1 cellular context compared by ENCODE assay signal in the genomic region with DNA sequence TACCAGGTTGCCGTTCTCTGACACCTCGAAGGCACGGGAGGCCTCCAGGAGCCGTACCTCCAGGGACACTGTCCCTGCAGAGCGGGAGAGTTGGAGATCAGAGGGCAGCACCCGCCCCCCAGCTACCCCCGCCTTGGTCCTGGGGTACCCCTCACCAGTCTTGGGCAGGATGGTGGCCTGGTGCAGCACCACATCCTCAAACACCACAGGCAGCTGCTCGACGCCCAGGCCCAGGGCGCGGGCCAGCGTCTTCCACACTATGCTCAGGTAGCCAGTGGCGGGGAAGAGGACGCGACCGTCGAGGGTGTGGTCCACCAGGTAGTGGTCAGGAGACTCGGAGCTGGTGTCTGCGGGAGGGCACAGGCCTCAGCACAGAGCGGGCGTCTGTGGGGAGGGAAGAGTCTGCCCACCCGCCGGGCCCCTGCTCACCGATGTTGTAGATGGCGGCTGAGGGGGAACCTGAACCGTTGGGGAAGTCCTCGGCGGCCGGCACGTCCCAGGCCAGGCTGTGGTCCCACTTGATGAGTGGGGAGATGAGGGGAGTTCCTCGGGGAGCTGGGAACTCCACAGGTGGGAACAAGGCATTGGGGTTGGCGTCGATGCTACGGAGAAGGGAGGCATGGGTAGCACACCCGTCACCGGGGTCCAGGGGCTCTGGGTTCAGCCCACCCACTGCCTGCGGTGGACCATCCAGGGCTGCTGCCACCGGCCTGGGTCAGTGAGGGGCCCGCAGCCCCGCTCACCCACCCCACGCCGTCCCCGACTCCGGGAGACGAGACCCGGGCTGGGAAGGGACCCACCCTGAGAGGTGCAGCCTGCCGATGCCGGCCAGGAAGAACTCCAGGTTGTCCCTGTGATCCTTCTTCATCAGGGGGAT.
TF ChIP-seq lines count a peak whose summit lies in the region.

No MANE protein-coding gene starts in this region.

TF ChIP-seq in HCT116, 20 proteins besides CTCF, POLR2A, EP300 and RAD21:
- no peak for TF ChIP-seq SP1 (IDR thresholded peaks at IDR 0.05; ENCODE audit: low read depth)
- no peak for TF ChIP-seq ZFX (IDR thresholded peaks at IDR 0.05)
- TF ChIP-seq, protein P1, sequence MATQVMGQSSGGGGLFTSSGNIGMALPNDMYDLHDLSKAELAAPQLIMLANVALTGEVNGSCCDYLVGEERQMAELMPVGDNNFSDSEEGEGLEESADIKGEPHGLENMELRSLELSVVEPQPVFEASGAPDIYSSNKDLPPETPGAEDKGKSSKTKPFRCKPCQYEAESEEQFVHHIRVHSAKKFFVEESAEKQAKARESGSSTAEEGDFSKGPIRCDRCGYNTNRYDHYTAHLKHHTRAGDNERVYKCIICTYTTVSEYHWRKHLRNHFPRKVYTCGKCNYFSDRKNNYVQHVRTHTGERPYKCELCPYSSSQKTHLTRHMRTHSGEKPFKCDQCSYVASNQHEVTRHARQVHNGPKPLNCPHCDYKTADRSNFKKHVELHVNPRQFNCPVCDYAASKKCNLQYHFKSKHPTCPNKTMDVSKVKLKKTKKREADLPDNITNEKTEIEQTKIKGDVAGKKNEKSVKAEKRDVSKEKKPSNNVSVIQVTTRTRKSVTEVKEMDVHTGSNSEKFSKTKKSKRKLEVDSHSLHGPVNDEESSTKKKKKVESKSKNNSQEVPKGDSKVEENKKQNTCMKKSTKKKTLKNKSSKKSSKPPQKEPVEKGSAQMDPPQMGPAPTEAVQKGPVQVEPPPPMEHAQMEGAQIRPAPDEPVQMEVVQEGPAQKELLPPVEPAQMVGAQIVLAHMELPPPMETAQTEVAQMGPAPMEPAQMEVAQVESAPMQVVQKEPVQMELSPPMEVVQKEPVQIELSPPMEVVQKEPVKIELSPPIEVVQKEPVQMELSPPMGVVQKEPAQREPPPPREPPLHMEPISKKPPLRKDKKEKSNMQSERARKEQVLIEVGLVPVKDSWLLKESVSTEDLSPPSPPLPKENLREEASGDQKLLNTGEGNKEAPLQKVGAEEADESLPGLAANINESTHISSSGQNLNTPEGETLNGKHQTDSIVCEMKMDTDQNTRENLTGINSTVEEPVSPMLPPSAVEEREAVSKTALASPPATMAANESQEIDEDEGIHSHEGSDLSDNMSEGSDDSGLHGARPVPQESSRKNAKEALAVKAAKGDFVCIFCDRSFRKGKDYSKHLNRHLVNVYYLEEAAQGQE (IDR thresholded peaks at IDR 0.05; ENCODE audit: low read depth) = no peak
- TF ChIP-seq EZH2 (IDR thresholded peaks at IDR 0.05) = no peak
- TF ChIP-seq SIN3A (IDR thresholded peaks at IDR 0.05; ENCODE audit: low read depth) = no peak
- no peak for TF ChIP-seq SRF (IDR thresholded peaks at IDR 0.05; ENCODE audit: low read depth)
- TF ChIP-seq FOSL1 (IDR thresholded peaks at IDR 0.05; ENCODE audit: low read depth) = no peak
- no peak for TF ChIP-seq YY1 (IDR thresholded peaks at IDR 0.05; ENCODE audit: extremely low read depth, insufficient replicate concordance, low read depth, low read length)
- TF ChIP-seq ELF1 (IDR thresholded peaks at IDR 0.05; ENCODE audit: borderline replicate concordance, low read depth) = no peak
- TF ChIP-seq, protein P2, sequence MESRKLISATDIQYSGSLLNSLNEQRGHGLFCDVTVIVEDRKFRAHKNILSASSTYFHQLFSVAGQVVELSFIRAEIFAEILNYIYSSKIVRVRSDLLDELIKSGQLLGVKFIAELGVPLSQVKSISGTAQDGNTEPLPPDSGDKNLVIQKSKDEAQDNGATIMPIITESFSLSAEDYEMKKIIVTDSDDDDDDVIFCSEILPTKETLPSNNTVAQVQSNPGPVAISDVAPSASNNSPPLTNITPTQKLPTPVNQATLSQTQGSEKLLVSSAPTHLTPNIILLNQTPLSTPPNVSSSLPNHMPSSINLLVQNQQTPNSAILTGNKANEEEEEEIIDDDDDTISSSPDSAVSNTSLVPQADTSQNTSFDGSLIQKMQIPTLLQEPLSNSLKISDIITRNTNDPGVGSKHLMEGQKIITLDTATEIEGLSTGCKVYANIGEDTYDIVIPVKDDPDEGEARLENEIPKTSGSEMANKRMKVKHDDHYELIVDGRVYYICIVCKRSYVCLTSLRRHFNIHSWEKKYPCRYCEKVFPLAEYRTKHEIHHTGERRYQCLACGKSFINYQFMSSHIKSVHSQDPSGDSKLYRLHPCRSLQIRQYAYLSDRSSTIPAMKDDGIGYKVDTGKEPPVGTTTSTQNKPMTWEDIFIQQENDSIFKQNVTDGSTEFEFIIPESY (IDR thresholded peaks at IDR 0.05; ENCODE audit: extremely low read depth, insufficient replicate concordance, low read length) = no peak
- TF ChIP-seq POLR2AphosphoS5 (IDR thresholded peaks at IDR 0.05; ENCODE audit: low read depth, low read length) = no peak
- TF ChIP-seq CEBPB (IDR thresholded peaks at IDR 0.05; ENCODE audit: low read depth) = no peak
- TF ChIP-seq ZNF274 (IDR thresholded peaks at IDR 0.05; ENCODE audit: low read depth, low read length) = no peak
- TF ChIP-seq, protein P3, sequence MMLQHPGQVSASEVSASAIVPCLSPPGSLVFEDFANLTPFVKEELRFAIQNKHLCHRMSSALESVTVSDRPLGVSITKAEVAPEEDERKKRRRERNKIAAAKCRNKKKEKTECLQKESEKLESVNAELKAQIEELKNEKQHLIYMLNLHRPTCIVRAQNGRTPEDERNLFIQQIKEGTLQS (IDR thresholded peaks at IDR 0.05) = no peak
- no peak for TF ChIP-seq EGR1 (IDR thresholded peaks at IDR 0.05; ENCODE audit: low read depth)
- no peak for TF ChIP-seq JUND (IDR thresholded peaks at IDR 0.05)
